13 cellular contexts compared by ENCODE assay signal in the genomic region with DNA sequence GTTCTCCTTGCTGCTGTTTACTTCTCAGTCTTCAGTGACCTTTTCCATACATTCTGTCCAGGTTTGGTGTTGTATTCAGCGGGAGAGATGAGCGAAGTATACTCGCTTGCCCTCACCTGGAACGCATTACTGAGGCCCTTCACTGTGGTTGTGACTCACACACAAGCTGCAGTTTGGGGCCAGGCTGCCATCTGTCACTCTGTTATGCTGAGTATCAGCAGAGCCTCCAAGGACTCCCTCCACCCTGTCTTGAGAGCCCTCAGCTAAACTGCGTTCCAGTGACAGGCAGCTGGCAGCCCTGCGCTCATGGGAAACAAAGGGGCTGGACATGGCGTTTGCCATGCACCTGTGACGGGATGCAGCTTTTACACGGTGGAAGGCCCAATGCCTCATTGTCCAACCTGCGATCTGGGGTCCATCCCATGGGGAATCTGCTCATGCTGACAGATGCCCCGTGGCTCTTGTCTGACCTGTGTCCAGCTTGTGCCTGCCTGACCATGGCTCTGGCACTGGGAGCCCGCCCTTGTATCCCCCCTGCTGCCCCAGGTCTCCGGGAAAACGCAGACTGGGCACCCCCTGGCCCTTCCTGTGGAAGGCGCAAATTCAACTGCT.
DNase-seq lines count a peak whose midpoint lies in the region; TF ChIP-seq lines count a peak whose summit lies in the region.
"Had no signal": no experiment of that assay in that cellular context is flagged by ENCODE, and none has a peak within 500 bp of the region (broad histone marks: within the 10 kb centered on the region; RNA-seq: fewer than 3 reads in every experiment).

No MANE protein-coding gene starts in this region.

- peak; percentile 58 for DNase-seq in AG20443 (ENCODE audit: low spot score)
- peak; percentile 19 for DNase-seq in EL
- DNase-seq in NCI-H524 (lab: John Stamatoyannopoulos, UW), result peak; percentile 99
- peak; percentile 46 for DNase-seq in fibroblast of mammary gland (ENCODE audit: low read depth)
- DNase-seq in middle frontal gyrus (ENCODE audit: extremely low spot score, low spot score), result no peak
- DNase-seq in AML-193 (lab: John Stamatoyannopoulos, UW), result no peak
- no peak for DNase-seq in NCI-H128 (lab: John Stamatoyannopoulos, UW; ENCODE audit: unreplicated experiment)
- no peak for DNase-seq in GM10266 (ENCODE audit: extremely low spot score)
- DNase-seq: GF-D8, left lung, PC-3, T-cell had no signal

- H3K4me3 ChIP-seq in fibroblast of mammary gland (ENCODE audit: control insufficient read depth, low read depth, low read length), result no peak overlapping the region
- H3K4me3 ChIP-seq: dorsolateral prefrontal cortex, left lung had no signal

- TF ChIP-seq CTCF in fibroblast of mammary gland (conservative IDR thresholded peaks at IDR 0.05; ENCODE audit: control insufficient read depth, insufficient read depth, low read depth, low read length) (no peak), GM10266 (IDR thresholded peaks at IDR 0.05; ENCODE audit: control insufficient read depth, insufficient read depth, low read depth, missing control alignments) (no peak)

Comparison
In these comparisons a context has a peak if more than half of its experiments do, and no peak if none do; other contexts are left out.
1. DNase-seq: peak in AG20443 (single experiment), EL (single experiment), NCI-H524 (2 of 2) and fibroblast of mammary gland (single experiment); none in middle frontal gyrus (single experiment), AML-193 (0 of 2), NCI-H128 (single experiment) and GM10266 (single experiment).